ENCODE assay signal across 1 cellular context in the genomic region with DNA sequence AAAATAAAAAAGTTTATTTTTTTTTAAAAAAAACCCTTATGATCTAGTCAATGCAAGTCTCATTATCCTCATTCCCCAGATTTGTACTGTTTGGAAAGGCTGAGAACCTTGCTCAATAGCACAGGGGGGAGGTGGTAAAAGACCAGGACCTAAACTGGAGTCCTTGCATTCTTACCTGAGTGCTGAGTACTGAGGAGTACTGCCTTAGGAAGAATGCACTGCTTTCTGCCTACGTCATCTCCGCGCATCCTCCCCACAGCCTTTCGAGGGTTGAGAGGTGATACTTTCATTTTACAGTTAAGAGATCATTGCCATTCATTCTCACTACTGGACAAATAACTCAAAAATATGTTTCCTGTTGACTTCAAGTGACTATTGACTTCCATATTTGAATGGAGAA.
TF ChIP-seq lines count a peak whose summit lies in the region.

No MANE protein-coding gene starts in this region.

TF ChIP-seq in WTC11, 78 proteins besides CTCF, POLR2A, EP300 and RAD21 (continued from another document):
- no peak for TF ChIP-seq KAT7 (CRISPR knock-in tag; IDR thresholded peaks at IDR 0.05; ENCODE audit: borderline replicate concordance)
- no peak for TF ChIP-seq ZNF396 (CRISPR knock-in tag; IDR thresholded peaks at IDR 0.05; ENCODE audit: borderline replicate concordance)
- TF ChIP-seq ZNF423 (CRISPR knock-in tag; IDR thresholded peaks at IDR 0.05), result no peak
- TF ChIP-seq, protein P1, sequence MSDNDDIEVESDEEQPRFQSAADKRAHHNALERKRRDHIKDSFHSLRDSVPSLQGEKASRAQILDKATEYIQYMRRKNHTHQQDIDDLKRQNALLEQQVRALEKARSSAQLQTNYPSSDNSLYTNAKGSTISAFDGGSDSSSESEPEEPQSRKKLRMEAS (CRISPR knock-in tag; IDR thresholded peaks at IDR 0.05), result no peak
- TF ChIP-seq, protein P2, sequence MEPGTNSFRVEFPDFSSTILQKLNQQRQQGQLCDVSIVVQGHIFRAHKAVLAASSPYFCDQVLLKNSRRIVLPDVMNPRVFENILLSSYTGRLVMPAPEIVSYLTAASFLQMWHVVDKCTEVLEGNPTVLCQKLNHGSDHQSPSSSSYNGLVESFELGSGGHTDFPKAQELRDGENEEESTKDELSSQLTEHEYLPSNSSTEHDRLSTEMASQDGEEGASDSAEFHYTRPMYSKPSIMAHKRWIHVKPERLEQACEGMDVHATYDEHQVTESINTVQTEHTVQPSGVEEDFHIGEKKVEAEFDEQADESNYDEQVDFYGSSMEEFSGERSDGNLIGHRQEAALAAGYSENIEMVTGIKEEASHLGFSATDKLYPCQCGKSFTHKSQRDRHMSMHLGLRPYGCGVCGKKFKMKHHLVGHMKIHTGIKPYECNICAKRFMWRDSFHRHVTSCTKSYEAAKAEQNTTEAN (CRISPR knock-in tag; IDR thresholded peaks at IDR 0.05), result no peak
- TF ChIP-seq ATF2 (CRISPR knock-in tag; IDR thresholded peaks at IDR 0.05; ENCODE audit: borderline replicate concordance, low read depth), result no peak
- TF ChIP-seq IRF2 (CRISPR knock-in tag; IDR thresholded peaks at IDR 0.05; ENCODE audit: borderline replicate concordance, low read depth), result no peak
